In the genomic region with DNA sequence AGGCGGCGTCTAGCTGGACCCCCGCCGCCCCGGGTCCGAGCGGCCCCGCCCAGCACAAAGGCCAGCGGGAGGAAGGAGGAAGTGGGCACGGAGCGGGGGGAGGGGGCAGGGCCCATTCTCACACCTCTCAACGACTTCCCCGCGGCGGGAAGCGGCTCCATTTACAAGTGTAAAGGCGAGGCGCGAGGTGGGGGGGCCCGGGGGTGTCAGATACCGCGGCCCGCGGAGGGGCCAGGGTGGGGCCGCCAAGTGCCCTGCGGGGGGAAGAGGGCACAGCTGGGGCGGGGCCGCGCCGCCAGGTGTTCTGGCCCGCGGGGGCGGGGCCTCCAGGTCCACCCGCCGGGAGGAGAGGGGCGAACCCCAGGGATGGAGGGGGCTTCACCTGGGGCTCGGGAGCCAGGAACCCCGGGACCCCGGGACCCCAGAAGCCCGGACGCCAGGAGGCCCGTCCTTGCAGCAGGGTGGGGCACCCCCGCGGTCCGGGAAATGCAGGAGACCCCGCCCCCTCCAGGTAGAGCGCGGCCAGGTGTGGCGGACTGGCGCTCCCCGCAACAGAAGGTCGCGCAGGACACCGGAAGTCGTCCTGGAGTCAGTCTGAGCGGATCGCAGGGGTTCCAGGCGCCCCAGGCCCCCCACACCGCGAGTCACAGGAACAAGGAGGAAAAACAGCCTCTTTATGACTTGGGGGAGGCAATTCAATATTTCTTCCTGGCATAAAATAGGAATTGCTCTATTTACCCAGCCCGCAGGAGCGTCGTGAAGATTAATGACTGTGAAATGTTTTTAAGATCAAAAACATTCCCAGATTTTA, we compare ENCODE assay signal across 1 cellular context.
TF ChIP-seq lines count a peak whose summit lies in the region.

No MANE protein-coding gene starts in this region.

TF ChIP-seq in HCT116, 20 proteins besides CTCF, POLR2A, EP300 and RAD21 (continued from another document):
- TF ChIP-seq, protein P1, sequence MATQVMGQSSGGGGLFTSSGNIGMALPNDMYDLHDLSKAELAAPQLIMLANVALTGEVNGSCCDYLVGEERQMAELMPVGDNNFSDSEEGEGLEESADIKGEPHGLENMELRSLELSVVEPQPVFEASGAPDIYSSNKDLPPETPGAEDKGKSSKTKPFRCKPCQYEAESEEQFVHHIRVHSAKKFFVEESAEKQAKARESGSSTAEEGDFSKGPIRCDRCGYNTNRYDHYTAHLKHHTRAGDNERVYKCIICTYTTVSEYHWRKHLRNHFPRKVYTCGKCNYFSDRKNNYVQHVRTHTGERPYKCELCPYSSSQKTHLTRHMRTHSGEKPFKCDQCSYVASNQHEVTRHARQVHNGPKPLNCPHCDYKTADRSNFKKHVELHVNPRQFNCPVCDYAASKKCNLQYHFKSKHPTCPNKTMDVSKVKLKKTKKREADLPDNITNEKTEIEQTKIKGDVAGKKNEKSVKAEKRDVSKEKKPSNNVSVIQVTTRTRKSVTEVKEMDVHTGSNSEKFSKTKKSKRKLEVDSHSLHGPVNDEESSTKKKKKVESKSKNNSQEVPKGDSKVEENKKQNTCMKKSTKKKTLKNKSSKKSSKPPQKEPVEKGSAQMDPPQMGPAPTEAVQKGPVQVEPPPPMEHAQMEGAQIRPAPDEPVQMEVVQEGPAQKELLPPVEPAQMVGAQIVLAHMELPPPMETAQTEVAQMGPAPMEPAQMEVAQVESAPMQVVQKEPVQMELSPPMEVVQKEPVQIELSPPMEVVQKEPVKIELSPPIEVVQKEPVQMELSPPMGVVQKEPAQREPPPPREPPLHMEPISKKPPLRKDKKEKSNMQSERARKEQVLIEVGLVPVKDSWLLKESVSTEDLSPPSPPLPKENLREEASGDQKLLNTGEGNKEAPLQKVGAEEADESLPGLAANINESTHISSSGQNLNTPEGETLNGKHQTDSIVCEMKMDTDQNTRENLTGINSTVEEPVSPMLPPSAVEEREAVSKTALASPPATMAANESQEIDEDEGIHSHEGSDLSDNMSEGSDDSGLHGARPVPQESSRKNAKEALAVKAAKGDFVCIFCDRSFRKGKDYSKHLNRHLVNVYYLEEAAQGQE (IDR thresholded peaks at IDR 0.05; ENCODE audit: low read depth), result no peak
- TF ChIP-seq, protein P2, sequence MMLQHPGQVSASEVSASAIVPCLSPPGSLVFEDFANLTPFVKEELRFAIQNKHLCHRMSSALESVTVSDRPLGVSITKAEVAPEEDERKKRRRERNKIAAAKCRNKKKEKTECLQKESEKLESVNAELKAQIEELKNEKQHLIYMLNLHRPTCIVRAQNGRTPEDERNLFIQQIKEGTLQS (IDR thresholded peaks at IDR 0.05), result no peak
- TF ChIP-seq EGR1 (IDR thresholded peaks at IDR 0.05; ENCODE audit: low read depth) (no peak), SRF (IDR thresholded peaks at IDR 0.05; ENCODE audit: low read depth) (no peak), CBX3 (IDR thresholded peaks at IDR 0.05; ENCODE audit: low read depth) (no peak), ZFX (IDR thresholded peaks at IDR 0.05) (no peak), EZH2phosphoT487 (IDR thresholded peaks at IDR 0.05; ENCODE audit: borderline replicate concordance) (no peak), EZH2 (IDR thresholded peaks at IDR 0.05) (no peak), SP1 (IDR thresholded peaks at IDR 0.05; ENCODE audit: low read depth) (no peak), ELF1 (IDR thresholded peaks at IDR 0.05; ENCODE audit: borderline replicate concordance, low read depth) (no peak), YY1 (IDR thresholded peaks at IDR 0.05; ENCODE audit: extremely low read depth, insufficient replicate concordance, low read depth, low read length) (no peak), CEBPB (IDR thresholded peaks at IDR 0.05; ENCODE audit: low read depth) (no peak)
